Comparison of ENCODE assay signal across 10 cellular contexts in genomic region chr6:137699036-137699683, GRCh38.
A peak's percentile ranks its signal among the peaks of the same experiment; 100 is the strongest.
DNase-seq lines count a peak whose midpoint lies in the region; ATAC-seq and TF ChIP-seq lines count a peak whose summit lies in the region.
"Had no signal": no experiment of that assay in that cellular context is flagged by ENCODE, and none has a peak within 500 bp of the region (broad histone marks: within the 10 kb centered on the region; RNA-seq: fewer than 3 reads in every experiment).

No MANE protein-coding gene starts in this region.

- DNase-seq in AG08395 (ENCODE audit: low spot score) (peak; percentile 46), HL-60 (ENCODE audit: low read depth in 1 of 2, low spot score in 1 of 2) (peak in 1 of 2 experiments; percentile 78), kidney tubule cell (ENCODE audit: low spot score) (peak; percentile 63), T1000 (lab: John Stamatoyannopoulos, UW) (no peak), GF-D8 (lab: John Stamatoyannopoulos, UW) (no peak), NCI-H69 (lab: John Stamatoyannopoulos, UW) (no peak)
- DNase-seq in activated CD8-positive, alpha-beta T cell treated with anti-CD3 and anti-CD28 coated beads for 36 hours = peak; percentile 74
- DNase-seq in NK-92 treated with Interleukin-12 subunit alpha and Interleukin-12 subunit beta, amount 100 ng/mL, for 24 hours (lab: John Stamatoyannopoulos, UW) = no peak
- DNase-seq: Calu3 had no signal

- no peak overlapping the region for H3K4me3 ChIP-seq in HL-60 (replicated peaks; ENCODE audit: insufficient read depth, low read length)
- H3K4me3 ChIP-seq: tibial artery had no signal

- H3K36me3 Mint-ChIP-seq in activated CD8-positive, alpha-beta T cell treated with anti-CD3 and anti-CD28 coated beads for 36 hours (ENCODE audit: low read depth) = peaks cover 1% of the 10 kb centered on the region

- H3K4me3 Mint-ChIP-seq in activated CD8-positive, alpha-beta T cell treated with anti-CD3 and anti-CD28 coated beads for 36 hours = peak overlapping the region; percentile 53

- H3K4me1 Mint-ChIP-seq in activated CD8-positive, alpha-beta T cell treated with anti-CD3 and anti-CD28 coated beads for 36 hours (ENCODE audit: low read depth) = peaks cover 39% of the 10 kb centered on the region

- POLR2A ChIA-PET in activated CD8-positive, alpha-beta T cell treated with anti-CD3 and anti-CD28 coated beads for 36 hours (lab: Charles Lee) = interaction anchor here (0.8 to 3.5 kb wide), 12 partner anchors 11 to 269 kb away, joined by 3 to 10 read pairs (median 3); partner anchors contain the start of gene TNFAIP3

- peaks cover 1% of the 10 kb centered on the region for H3K9me3 Mint-ChIP-seq in activated CD8-positive, alpha-beta T cell treated with anti-CD3 and anti-CD28 coated beads for 36 hours

- CTCF ChIA-PET in activated CD8-positive, alpha-beta T cell treated with anti-CD3 and anti-CD28 coated beads for 36 hours (lab: Charles Lee) = interaction anchor here (0.7 to 5.4 kb wide), 22 partner anchors 10 to 416 kb away, joined by 3 to 58 read pairs (median 6); partner anchors contain the start of gene TNFAIP3

- ATAC-seq in activated CD8-positive, alpha-beta T cell treated with anti-CD3 and anti-CD28 coated beads for 36 hours = peak; percentile 79

- TF ChIP-seq CTCF in HL-60 (IDR thresholded peaks at IDR 0.05; ENCODE audit: insufficient read depth, low read length) = no peak
- no peak for TF ChIP-seq CTCF in activated CD8-positive, alpha-beta T cell treated with anti-CD3 and anti-CD28 coated beads for 36 hours (IDR thresholded peaks at IDR 0.05)

- H3K27ac Mint-ChIP-seq in activated CD8-positive, alpha-beta T cell treated with anti-CD3 and anti-CD28 coated beads for 36 hours = peak overlapping the region; percentile 98

- peak overlapping the region; percentile 44 for H3K27ac ChIP-seq in HL-60 (replicated peaks)
- H3K27ac ChIP-seq: tibial artery had no signal

- H3K27me3 ChIP-seq in HL-60 (ENCODE audit: insufficient read depth, poor library complexity, severe bottlenecking) = no peaks in the 10 kb centered on the region
- H3K27me3 ChIP-seq: tibial artery had no signal

- peaks cover 8% of the 10 kb centered on the region for H3K27me3 Mint-ChIP-seq in activated CD8-positive, alpha-beta T cell treated with anti-CD3 and anti-CD28 coated beads for 36 hours

- intact Hi-C loops in activated CD8-positive, alpha-beta T cell treated with anti-CD3 and anti-CD28 coated beads for 36 hours (cut with micrococcal nuclease) = loop anchor here (2.0 to 5.0 kb wide), 2 partner anchors 18 to 42 kb away; no protein-coding TSS in a partner anchor

Comparison
In these comparisons a context has a peak if more than half of its experiments do, and no peak if none do; other contexts are left out.
1. DNase-seq: peak in AG08395 (single experiment), activated CD8-positive, alpha-beta T cell treated with anti-CD3 and anti-CD28 coated beads for 36 hours (single experiment) and kidney tubule cell (single experiment); none in T1000 (single experiment), GF-D8 (single experiment), NCI-H69 (single experiment) and NK-92 treated with Interleukin-12 subunit alpha and Interleukin-12 subunit beta, amount 100 ng/mL, for 24 hours (single experiment).